ENCODE assay signal across 8 cellular contexts in genomic region chr12:75722714-75723200, GRCh38.
DNase-seq lines count a peak whose midpoint lies in the region; ATAC-seq and TF ChIP-seq lines count a peak whose summit lies in the region.

No MANE protein-coding gene starts in this region.

- CTCF ChIA-PET in GM10248 (lab: Yijun Ruan, JAX): interaction anchor here (1.6 kb wide), 1 partner anchor 38 kb away, joined by 3 read pairs; no protein-coding TSS in a partner anchor

- no peak for TF ChIP-seq EP300 in suprapubic skin (IDR thresholded peaks at IDR 0.05)

- H3K4me3 ChIP-seq in WERI-Rb-1 (ENCODE audit: low read depth, low read length) (no peak overlapping the region), suprapubic skin (no peak overlapping the region)

- TF ChIP-seq POLR2A in suprapubic skin (IDR thresholded peaks at IDR 0.05): no peak

- H3K9me3 ChIP-seq in WERI-Rb-1 (ENCODE audit: severe bottlenecking) (no peaks in the 10 kb centered on the region), suprapubic skin (no peaks in the 10 kb centered on the region)

- ATAC-seq in GM21723 (IDR thresholded peaks at IDR 0.05; ENCODE audit: unreplicated experiment): peak; percentile 91

- H3K27me3 ChIP-seq in WERI-Rb-1 (ENCODE audit: insufficient read depth, low read depth, severe bottlenecking): no peaks in the 10 kb centered on the region
- no peaks in the 10 kb centered on the region for H3K27me3 ChIP-seq in suprapubic skin

- DNase-seq in GM10248 (ENCODE audit: extremely low spot score) (peak; percentile 26), LHCN-M2 (ENCODE audit: low read depth) (peak; percentile 96), WERI-Rb-1 (no peak), mucosa of gallbladder (ENCODE audit: low spot score) (peak; percentile 70), suprapubic skin (ENCODE audit: low spot score in 2 of 2) (peak in 1 of 2 donors; percentile 80), epidermal melanocyte (ENCODE audit: insufficient read length, low spot score) (no peak)
- peak; percentile 13 for DNase-seq in effector CD4-positive, alpha-beta T cell

- TF ChIP-seq CTCF in GM10248 (IDR thresholded peaks at IDR 0.05; ENCODE audit: control extremely low read depth, extremely low read depth, low read depth, missing control alignments) (no peak), WERI-Rb-1 (IDR thresholded peaks at IDR 0.05; ENCODE audit: low read depth, low read length) (no peak), suprapubic skin (IDR thresholded peaks at IDR 0.05) (no peak)

- 7% methylated on average over 5 of the region's 5 CpGs for WGBS in suprapubic skin

- peaks cover 49% of the 10 kb centered on the region for H3K4me1 ChIP-seq in suprapubic skin

- POLR2A ChIA-PET in GM10248 (lab: Yijun Ruan, JAX): no interaction called here

- H3K27ac ChIP-seq in WERI-Rb-1 (peak overlapping the region; percentile 16; the same call in 1 of the 2 replicates), suprapubic skin (peak overlapping the region; percentile 66)

- H3K36me3 ChIP-seq in WERI-Rb-1 (no peaks in the 10 kb centered on the region), suprapubic skin (no peaks in the 10 kb centered on the region)

Comparison
In these comparisons a context has a peak if more than half of its experiments do, and no peak if none do; other contexts are left out.
1. DNase-seq: peak in GM10248 (single experiment), LHCN-M2 (single experiment), effector CD4-positive, alpha-beta T cell (single experiment) and mucosa of gallbladder (single experiment); none in WERI-Rb-1 (single experiment) and epidermal melanocyte (single experiment).